ENCODE assay signal across 1 cellular context in genomic region chr9:106862946-106863740, GRCh38.
TF ChIP-seq lines count a peak whose summit lies in the region.

ZNF462 (plus strand) TSS chr9:106863166; CDS start chr9:106923384, 60,218 bp downstream.

TF ChIP-seq in GM12878, 131 proteins besides CTCF, POLR2A, EP300 and RAD21 (continued from another document):
- no peak for TF ChIP-seq E2F8 (IDR thresholded peaks at IDR 0.05; ENCODE audit: low read depth, partially characterized antibody)
- peak; percentile 100 for TF ChIP-seq NFXL1 (IDR thresholded peaks at IDR 0.05; ENCODE audit: borderline replicate concordance)
- TF ChIP-seq TCF7 (IDR thresholded peaks at IDR 0.05; ENCODE audit: borderline replicate concordance) = no peak
- TF ChIP-seq MTA2 (IDR thresholded peaks at IDR 0.05; ENCODE audit: low read depth) = no peak
- TF ChIP-seq JUNB (IDR thresholded peaks at IDR 0.05) = no peak
- peak; percentile 84 for TF ChIP-seq MLLT1 (IDR thresholded peaks at IDR 0.05)
- no peak for TF ChIP-seq ZNF217 (IDR thresholded peaks at IDR 0.05)
- TF ChIP-seq MAX (IDR thresholded peaks at IDR 0.05; ENCODE audit: low read depth, low read length) = 0 out of 2 replicates have a peak, but pooled peaks have one; percentile 6
- peak; percentile 47 for TF ChIP-seq ZZZ3 (IDR thresholded peaks at IDR 0.05; ENCODE audit: control insufficient read depth, insufficient read length, low read depth)
- no peak for TF ChIP-seq HDAC2 (IDR thresholded peaks at IDR 0.05)
- peak; percentile 76 for TF ChIP-seq NBN (IDR thresholded peaks at IDR 0.05)
- TF ChIP-seq CBX5 (IDR thresholded peaks at IDR 0.05; ENCODE audit: low read depth) = no peak
- no peak for TF ChIP-seq STAT3 (IDR thresholded peaks at IDR 0.05; ENCODE audit: low read depth, low read length)
- TF ChIP-seq HDGF (IDR thresholded peaks at IDR 0.05) = peak; percentile 23; the same call in 1 of the 2 replicates
- no peak for TF ChIP-seq NR2F1 (conservative IDR thresholded peaks at IDR 0.05)
TF ChIP-seq in GM12878: peak in this region for 7.
